1 cellular context compared by ENCODE assay signal in genomic region chr6:37007340-37008043, GRCh38.
TF ChIP-seq lines count a peak whose summit lies in the region.

No MANE protein-coding gene starts in this region.

TF ChIP-seq in IMR-90, 13 proteins besides CTCF, POLR2A, EP300 and RAD21 (continued from another document):
- TF ChIP-seq, protein P1, sequence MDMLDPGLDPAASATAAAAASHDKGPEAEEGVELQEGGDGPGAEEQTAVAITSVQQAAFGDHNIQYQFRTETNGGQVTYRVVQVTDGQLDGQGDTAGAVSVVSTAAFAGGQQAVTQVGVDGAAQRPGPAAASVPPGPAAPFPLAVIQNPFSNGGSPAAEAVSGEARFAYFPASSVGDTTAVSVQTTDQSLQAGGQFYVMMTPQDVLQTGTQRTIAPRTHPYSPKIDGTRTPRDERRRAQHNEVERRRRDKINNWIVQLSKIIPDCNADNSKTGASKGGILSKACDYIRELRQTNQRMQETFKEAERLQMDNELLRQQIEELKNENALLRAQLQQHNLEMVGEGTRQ (IDR thresholded peaks at IDR 0.05; ENCODE audit: low read depth, low read length), result no peak
- TF ChIP-seq, protein P2, sequence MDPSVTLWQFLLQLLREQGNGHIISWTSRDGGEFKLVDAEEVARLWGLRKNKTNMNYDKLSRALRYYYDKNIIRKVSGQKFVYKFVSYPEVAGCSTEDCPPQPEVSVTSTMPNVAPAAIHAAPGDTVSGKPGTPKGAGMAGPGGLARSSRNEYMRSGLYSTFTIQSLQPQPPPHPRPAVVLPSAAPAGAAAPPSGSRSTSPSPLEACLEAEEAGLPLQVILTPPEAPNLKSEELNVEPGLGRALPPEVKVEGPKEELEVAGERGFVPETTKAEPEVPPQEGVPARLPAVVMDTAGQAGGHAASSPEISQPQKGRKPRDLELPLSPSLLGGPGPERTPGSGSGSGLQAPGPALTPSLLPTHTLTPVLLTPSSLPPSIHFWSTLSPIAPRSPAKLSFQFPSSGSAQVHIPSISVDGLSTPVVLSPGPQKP (IDR thresholded peaks at IDR 0.05; ENCODE audit: borderline replicate concordance, low read depth, low read length), result no peak
- TF ChIP-seq CHD1 (IDR thresholded peaks at IDR 0.05; ENCODE audit: low read depth, low read length), result no peak
- TF ChIP-seq MAZ (IDR thresholded peaks at IDR 0.05; ENCODE audit: borderline replicate concordance, low read depth, low read length), result no peak
- no peak for TF ChIP-seq RFX5 (IDR thresholded peaks at IDR 0.05; ENCODE audit: low read depth, low read length)
- TF ChIP-seq MAFK (IDR thresholded peaks at IDR 0.05; ENCODE audit: low read depth, low read length), result no peak
- TF ChIP-seq BHLHE40 (IDR thresholded peaks at IDR 0.05; ENCODE audit: low read depth, low read length), result no peak
